8 cellular contexts compared by ENCODE assay signal in the genomic region with DNA sequence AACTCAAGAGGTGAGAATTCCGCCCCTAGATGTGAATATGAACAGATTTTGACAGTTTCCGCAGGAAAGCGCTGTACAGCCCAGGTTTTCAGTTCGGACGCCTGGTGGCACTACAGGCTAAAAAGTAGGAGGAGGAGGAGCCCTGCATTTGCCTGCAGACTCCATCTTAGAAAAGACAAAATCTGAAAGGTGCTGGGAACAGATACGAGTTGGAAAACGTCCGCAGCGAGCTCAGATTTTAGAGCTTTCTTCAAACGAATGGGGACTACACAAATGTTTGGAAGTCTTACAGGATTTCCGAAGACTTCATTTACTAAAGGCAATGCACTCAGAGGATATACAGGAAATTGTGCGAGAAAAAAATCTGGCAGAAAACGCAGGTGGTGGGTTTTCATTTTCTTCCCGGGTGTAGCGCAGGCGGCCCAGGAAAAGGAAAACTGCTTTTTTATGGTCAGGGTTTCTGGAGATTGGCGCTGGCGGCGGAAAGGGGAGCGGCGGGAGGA. TPM values are rescaled to one million over a fixed set of nuclear protein-coding genes. Genes with fewer than 3 reads are reported as not detected.
DNase-seq lines count a peak whose midpoint lies in the region; ATAC-seq and TF ChIP-seq lines count a peak whose summit lies in the region.

No MANE protein-coding gene starts in this region.

- BruUV-seq in Caco-2 (replicated peaks; lab: Mats Ljungman, UMichigan), result no TSS peak

- H3K27ac ChIP-seq in body of pancreas (peak overlapping the region in 3 of 4 donors; percentile 55 to 83 (median 73)), iPS-18a (ENCODE audit: low read length) (no peak overlapping the region), gastrocnemius medialis (peak overlapping the region; percentile 7 to 60 (median 28))

- POLR2A ChIA-PET in Caco-2 (lab: Charles Lee), result no interaction called here

- TF ChIP-seq POLR2A in body of pancreas (IDR thresholded peaks at IDR 0.05) (peak in 2 of 3 donors; percentile 25 to 50), gastrocnemius medialis (IDR thresholded peaks at IDR 0.05) (no peak)

- peak overlapping the region; percentile 63 for H3K27ac Mint-ChIP-seq in Caco-2 (ENCODE audit: unreplicated experiment)

- H3K9me3 ChIP-seq in Caco-2 (no peaks in the 10 kb centered on the region; the same call in 1 of the 2 replicates), body of pancreas (peaks cover 0 to 16% (median 0%) of the 10 kb centered on the region in 3 donors), iPS-18a (ENCODE audit: control insufficient read depth, low read depth, low read length) (no peaks in the 10 kb centered on the region), gastrocnemius medialis (no peaks in the 10 kb centered on the region)

- H3K27me3 Mint-ChIP-seq in Caco-2 (ENCODE audit: insufficient read depth, unreplicated experiment), result no peaks in the 10 kb centered on the region

- H3K4me3 ChIP-seq in Caco-2 (ENCODE audit: low read depth, low read length) (peak overlapping the region; percentile 27), body of pancreas (peak overlapping the region in 1 of 2 donors; percentile 19), iPS-18a (ENCODE audit: low read length) (peak overlapping the region; percentile 53), gastrocnemius medialis (peak overlapping the region; percentile 37 to 54 (median 51))

- DNase-seq in Caco-2, result peak; percentile 38 to 51
- DNase-seq in HK-2 (ENCODE audit: unreplicated experiment), result peak; percentile 13
- DNase-seq in SW 1271 (lab: John Stamatoyannopoulos, UW), result peak; percentile 48 to 78
- DNase-seq in body of pancreas, result peak; percentile 56 to 76 (median 73)
- DNase-seq in gastrocnemius medialis, result no peak

- no peaks in the 10 kb centered on the region for H3K36me3 ChIP-seq in Caco-2 (ENCODE audit: control insufficient read depth, insufficient read depth, low read length)
- no peaks in the 10 kb centered on the region for H3K36me3 ChIP-seq in body of pancreas (replicated peaks in 1 of 2; ENCODE audit: insufficient read depth in 1 of 2, low read depth in 2 of 2)
- no peaks in the 10 kb centered on the region for H3K36me3 ChIP-seq in iPS-18a (ENCODE audit: control insufficient read depth, low read depth, low read length)
- no peaks in the 10 kb centered on the region for H3K36me3 ChIP-seq in gastrocnemius medialis

- H3K4me1 ChIP-seq in Caco-2, result no peaks in the 10 kb centered on the region
- peaks cover 10% of the 10 kb centered on the region for H3K4me1 ChIP-seq in body of pancreas
- no peaks in the 10 kb centered on the region for H3K4me1 ChIP-seq in iPS-18a (ENCODE audit: control insufficient read depth, low read depth, low read length)
- H3K4me1 ChIP-seq in gastrocnemius medialis, result no peaks in the 10 kb centered on the region

- ATAC-seq in body of pancreas, result peak; percentile 94
- ATAC-seq in gastrocnemius medialis, result peak in 1 of 2 donors; percentile 60
- ATAC-seq in GM21786 (IDR thresholded peaks at IDR 0.05; ENCODE audit: unreplicated experiment), result no peak
- no peak for ATAC-seq in GM19328 (IDR thresholded peaks at IDR 0.05; ENCODE audit: unreplicated experiment)

- TF ChIP-seq CTCF in Caco-2 (IDR thresholded peaks at IDR 0.05; ENCODE audit: insufficient read depth in 1 of 2, low read depth in 1 of 2, low read length in 1 of 2, severe bottlenecking in 1 of 2, unreplicated experiment in 1 of 2) (peak in 1 of 2 experiments; percentile 20), body of pancreas (IDR thresholded peaks at IDR 0.05) (peak; percentile 37 to 74 (median 65)), gastrocnemius medialis (IDR thresholded peaks at IDR 0.05 in 4 of 5, conservative IDR thresholded peaks at IDR 0.05 in 1 of 5) (peak in 2 of 5 experiments; percentile 39 to 52)

- in situ Hi-C loops in gastrocnemius medialis (cut with MboI; ENCODE audit: low sequenced_read_pairs in 4 of 4), result no loop called here

- WGBS in body of pancreas, 2 donors, result 5 to 6% methylated on average over 21 of the region's 21 CpGs

- no peaks in the 10 kb centered on the region for H3K4me1 Mint-ChIP-seq in Caco-2 (ENCODE audit: low read depth, unreplicated experiment)

- peak overlapping the region; percentile 75 for H3K4me3 Mint-ChIP-seq in Caco-2 (ENCODE audit: unreplicated experiment)

- no peaks in the 10 kb centered on the region for H3K27me3 ChIP-seq in Caco-2 (replicated peaks; ENCODE audit: control insufficient read depth, insufficient read depth, low read length)
- no peaks in the 10 kb centered on the region for H3K27me3 ChIP-seq in body of pancreas
- no peaks in the 10 kb centered on the region for H3K27me3 ChIP-seq in iPS-18a (ENCODE audit: control insufficient read depth, insufficient read depth, low read length)
- peaks cover 0 to 5% (median 0%) of the 10 kb centered on the region in 3 donors for H3K27me3 ChIP-seq in gastrocnemius medialis

- peaks cover 24% of the 10 kb centered on the region for H3K9me3 Mint-ChIP-seq in Caco-2 (ENCODE audit: unreplicated experiment)

- peak overlapping the region; percentile 34 for H3K9ac ChIP-seq in iPS-18a (ENCODE audit: low read length)

- intact Hi-C loops in Caco-2 (cut with micrococcal nuclease; ENCODE audit: unreplicated experiment) (loop anchor here (2.0 kb wide), 1 partner anchor 476 kb away; no protein-coding TSS in a partner anchor), body of pancreas (cut with DNase I) (no loop called here), gastrocnemius medialis (cut with DNase I; ENCODE audit: low total_unique reads) (no loop called here)

- no peaks in the 10 kb centered on the region for H3K36me3 Mint-ChIP-seq in Caco-2 (ENCODE audit: insufficient read depth, unreplicated experiment)

- CTCF ChIA-PET in Caco-2 (lab: Charles Lee), result no interaction called here

RNA-seq across cellular contexts. Expression of a gene that starts 9.9 kb away (rescaled TPM):
- total RNA-seq in Caco-2 (2022), result 0.20 and 0.21 TPM in 2 replicates
- 1 to 10 TPM; 1.8 to 2.0 TPM for total RNA-seq in body of pancreas
- total RNA-seq in gastrocnemius medialis, result 1 to 10 TPM in 2 of 4 donors, under 1 TPM in 2; 0.71 to 1.7 (median 1.2) TPM

RNA-seq across cellular contexts. Expression of a gene that starts 15.7 kb away (rescaled TPM):
- total RNA-seq in Caco-2 (2022), result not detected in 2 replicates
- 1 to 10 TPM; 1.3 to 1.8 TPM for total RNA-seq in body of pancreas
- total RNA-seq in gastrocnemius medialis, result under 1 TPM in 3 of 4 donors, not detected in 1; 0.61 to 0.72 (median 0.71) TPM

RNA-seq across cellular contexts. Expression of a gene that starts 33.4 kb away (rescaled TPM):
- not detected in 2 replicates for total RNA-seq in Caco-2 (2022)
- total RNA-seq in body of pancreas, result under 1 TPM; 0.26 to 0.66 TPM
- not detected for total RNA-seq in gastrocnemius medialis

RNA-seq across cellular contexts. Expression of a gene that starts 37.1 kb away (rescaled TPM):
- not detected in 2 replicates for total RNA-seq in Caco-2 (2022)
- 1 to 10 TPM; 1.6 to 3.3 TPM for total RNA-seq in body of pancreas
- total RNA-seq in gastrocnemius medialis, result 1 to 10 TPM in 3 of 4 donors, under 1 TPM in 1; 1.00 to 3.0 (median 1.8) TPM

RNA-seq across cellular contexts. Expression of a gene that starts 50.5 kb away (rescaled TPM):
- not detected in 2 replicates for total RNA-seq in Caco-2 (2022)
- 10 to 100 TPM in 1 of 2 donors, 1 to 10 TPM in 1; 4.3 to 10.6 TPM for total RNA-seq in body of pancreas
- total RNA-seq in gastrocnemius medialis, result 1 to 10 TPM in 1 of 4 donors, under 1 TPM in 3; 0.38 to 1.5 (median 0.91) TPM

Comparison
In these comparisons a context has a peak if more than half of its experiments do, and no peak if none do; other contexts are left out.
1. DNase-seq: peak in Caco-2 (2 of 2), HK-2 (single experiment), SW 1271 (2 of 2) and body of pancreas (4 of 4); none in gastrocnemius medialis (0 of 2).
2. POLR2A ChIP-seq: peak in body of pancreas (2 of 3); none in gastrocnemius medialis (0 of 2).